In genomic region chr12:109624467-109624866, GRCh38 we compare ENCODE assay signal across 20 cellular contexts. TPM values are rescaled to one million over a fixed set of nuclear protein-coding genes. Genes with fewer than 3 reads are reported as not detected.
A peak's percentile ranks its signal among the peaks of the same experiment; 100 is the strongest.
DNase-seq lines count a peak whose midpoint lies in the region; ATAC-seq and TF ChIP-seq lines count a peak whose summit lies in the region.
"Had no signal": no experiment of that assay in that cellular context is flagged by ENCODE, and none has a peak within 500 bp of the region (broad histone marks: within the 10 kb centered on the region; RNA-seq: fewer than 3 reads in every experiment).

No MANE protein-coding gene starts in this region.

- H3K27me3 ChIP-seq in RWPE2 (ENCODE audit: insufficient read depth, poor library complexity, severe bottlenecking), result peaks cover 19% of the 10 kb centered on the region
- H3K27me3 ChIP-seq in foreskin keratinocyte, result peaks cover 41% of the 10 kb centered on the region
- H3K27me3 ChIP-seq: body of pancreas had no signal

- no peaks in the 10 kb centered on the region for H3K36me3 Mint-ChIP-seq in activated T-helper 2 cell treated with anti-CD3 and anti-CD28 coated beads, Interferon-gamma antibody, Interleukin-2, Interleukin-4, amounts not matched to agents 10 μg/mL and 5 μg/mL and 100 μg/mL, durations not matched to agents 14 hours and 24 hours and 36 hours (ENCODE audit: low read depth)
- H3K36me3 Mint-ChIP-seq in stimulated activated naive B cell treated with anti-CD40 and anti-IgM and Interleukin-4, amounts not matched to agents 10 μg/mL and 1 μg/mL and 100 μg/mL, for 72 hours, result no peaks in the 10 kb centered on the region
- H3K36me3 Mint-ChIP-seq: activated naive CD8-positive, alpha-beta T cell; CD4-positive, alpha-beta memory T cell had no signal

- H3K4me3 ChIP-seq in RWPE2 (ENCODE audit: severe bottlenecking), result no peak overlapping the region
- H3K4me3 ChIP-seq: body of pancreas, prostate gland, transverse colon had no signal

- peak; percentile 43 for ATAC-seq in stimulated activated naive CD8-positive, alpha-beta T cell treated with anti-CD3 and anti-CD28 coated beads, Interleukin-15, amount 100 ng/mL, for 72 hours
- ATAC-seq in stimulated activated naive CD8-positive, alpha-beta T cell treated with anti-CD3 and anti-CD28 coated beads, Interleukin-15, Interleukin-2, amounts not matched to agents 100 U/mL and 50 U/mL, for 24 hours, result no peak
- ATAC-seq in RWPE2 (ENCODE audit: low read depth), result peak; percentile 19; the same call in 1 of the 3 replicates
- ATAC-seq in foreskin keratinocyte, result peak; percentile 25
- ATAC-seq in stimulated activated naive B cell treated with anti-CD40 and anti-IgM and Interleukin-4, amounts not matched to agents 10 μg/mL and 1 μg/mL and 100 μg/mL, for 72 hours (replicated peaks), result no peak
- ATAC-seq: activated CD4-positive, alpha-beta T cell treated with anti-CD3 and anti-CD28 coated beads for 36 hours had no signal

- no peaks in the 10 kb centered on the region for H3K36me3 ChIP-seq in RWPE2 (ENCODE audit: low read depth)
- H3K36me3 ChIP-seq: prostate gland, transverse colon had no signal

- no peak overlapping the region for H3K4me3 Mint-ChIP-seq in stimulated activated naive CD8-positive, alpha-beta T cell treated with anti-CD3 and anti-CD28 coated beads, Interleukin-15, amount 100 ng/mL, for 72 hours
- no peak overlapping the region for H3K4me3 Mint-ChIP-seq in activated T-helper 2 cell treated with anti-CD3 and anti-CD28 coated beads, Interferon-gamma antibody, Interleukin-2, Interleukin-4, amounts not matched to agents 10 μg/mL and 5 μg/mL and 100 μg/mL, durations not matched to agents 14 hours and 24 hours and 36 hours (ENCODE audit: low read depth)
- H3K4me3 Mint-ChIP-seq in stimulated activated naive B cell treated with anti-CD40 and anti-IgM and Interleukin-4, amounts not matched to agents 10 μg/mL and 1 μg/mL and 100 μg/mL, for 72 hours, result no peak overlapping the region
- H3K4me3 Mint-ChIP-seq: activated CD4-positive, alpha-beta T cell treated with anti-CD3 and anti-CD28 coated beads for 36 hours; activated naive CD8-positive, alpha-beta T cell; activated T-helper 1 cell treated with anti-CD3 and anti-CD28 coated beads, Interleukin-12 subunit alpha, Interleukin-12 subunit beta, Interleukin-2, Interleukin-4 antibody, amounts not matched to agents 30 ng/mL and 10 ng/mL and 1 ng/mL, durations not matched to agents 14 hours and 24 hours and 36 hours; CD4-positive, alpha-beta memory T cell; HFFc6 had no signal

- no peak overlapping the region for H3K27ac ChIP-seq in RWPE2 (ENCODE audit: poor library complexity, severe bottlenecking)
- H3K27ac ChIP-seq in foreskin keratinocyte, result no peak overlapping the region
- H3K27ac ChIP-seq: body of pancreas, prostate gland, transverse colon had no signal

- H3K9me3 Mint-ChIP-seq in stimulated activated naive CD8-positive, alpha-beta T cell treated with anti-CD3 and anti-CD28 coated beads, Interleukin-15, amount 100 ng/mL, for 72 hours, result no peaks in the 10 kb centered on the region
- H3K9me3 Mint-ChIP-seq in activated T-helper 2 cell treated with anti-CD3 and anti-CD28 coated beads, Interferon-gamma antibody, Interleukin-2, Interleukin-4, amounts not matched to agents 10 μg/mL and 5 μg/mL and 100 μg/mL, durations not matched to agents 14 hours and 24 hours and 36 hours, result no peaks in the 10 kb centered on the region
- H3K9me3 Mint-ChIP-seq in stimulated activated naive B cell treated with anti-CD40 and anti-IgM and Interleukin-4, amounts not matched to agents 10 μg/mL and 1 μg/mL and 100 μg/mL, for 72 hours, result no peaks in the 10 kb centered on the region
- H3K9me3 Mint-ChIP-seq: activated T-helper 1 cell treated with anti-CD3 and anti-CD28 coated beads, Interleukin-12 subunit alpha, Interleukin-12 subunit beta, Interleukin-2, Interleukin-4 antibody, amounts not matched to agents 30 ng/mL and 10 ng/mL and 1 ng/mL, durations not matched to agents 14 hours and 24 hours and 36 hours; HFFc6 had no signal

- no peaks in the 10 kb centered on the region for H3K9me3 ChIP-seq in RWPE2 (ENCODE audit: severe bottlenecking)
- H3K9me3 ChIP-seq: body of pancreas, prostate gland, transverse colon had no signal

- H3K4me1 ChIP-seq in RWPE2 (ENCODE audit: insufficient read depth, poor library complexity, severe bottlenecking), result no peaks in the 10 kb centered on the region
- H3K4me1 ChIP-seq in foreskin keratinocyte, result no peaks in the 10 kb centered on the region
- H3K4me1 ChIP-seq: prostate gland had no signal

- H3K27me3 Mint-ChIP-seq in stimulated activated naive CD8-positive, alpha-beta T cell treated with anti-CD3 and anti-CD28 coated beads, Interleukin-15, amount 100 ng/mL, for 72 hours, result peaks cover 50% of the 10 kb centered on the region
- H3K27me3 Mint-ChIP-seq in activated T-helper 2 cell treated with anti-CD3 and anti-CD28 coated beads, Interferon-gamma antibody, Interleukin-2, Interleukin-4, amounts not matched to agents 10 μg/mL and 5 μg/mL and 100 μg/mL, durations not matched to agents 14 hours and 24 hours and 36 hours (ENCODE audit: low read depth), result peaks cover 18% of the 10 kb centered on the region
- H3K27me3 Mint-ChIP-seq in stimulated activated naive B cell treated with anti-CD40 and anti-IgM and Interleukin-4, amounts not matched to agents 10 μg/mL and 1 μg/mL and 100 μg/mL, for 72 hours, result peaks cover 38 to 71% of the 10 kb centered on the region in 2 donors

- intact Hi-C loops in activated T-helper 2 cell treated with anti-CD3 and anti-CD28 coated beads, Interferon-gamma antibody, Interleukin-2, Interleukin-4, amounts not matched to agents 10 μg/mL and 5 μg/mL and 100 μg/mL, durations not matched to agents 14 hours and 24 hours and 36 hours (cut with micrococcal nuclease), result no loop called here

- H3K27ac Mint-ChIP-seq in stimulated activated naive CD8-positive, alpha-beta T cell treated with anti-CD3 and anti-CD28 coated beads, Interleukin-15, amount 100 ng/mL, for 72 hours, result no peak overlapping the region
- no peak overlapping the region for H3K27ac Mint-ChIP-seq in activated T-helper 2 cell treated with anti-CD3 and anti-CD28 coated beads, Interferon-gamma antibody, Interleukin-2, Interleukin-4, amounts not matched to agents 10 μg/mL and 5 μg/mL and 100 μg/mL, durations not matched to agents 14 hours and 24 hours and 36 hours
- no peak overlapping the region for H3K27ac Mint-ChIP-seq in stimulated activated naive B cell treated with anti-CD40 and anti-IgM and Interleukin-4, amounts not matched to agents 10 μg/mL and 1 μg/mL and 100 μg/mL, for 72 hours
- H3K27ac Mint-ChIP-seq: activated CD4-positive, alpha-beta T cell treated with anti-CD3 and anti-CD28 coated beads for 36 hours; activated naive CD8-positive, alpha-beta T cell; activated T-helper 1 cell treated with anti-CD3 and anti-CD28 coated beads, Interleukin-12 subunit alpha, Interleukin-12 subunit beta, Interleukin-2, Interleukin-4 antibody, amounts not matched to agents 30 ng/mL and 10 ng/mL and 1 ng/mL, durations not matched to agents 14 hours and 24 hours and 36 hours; CD4-positive, alpha-beta memory T cell; HFFc6 had no signal

- H3K4me1 Mint-ChIP-seq in stimulated activated naive CD8-positive, alpha-beta T cell treated with anti-CD3 and anti-CD28 coated beads, Interleukin-15, amount 100 ng/mL, for 72 hours, result peaks cover 10% of the 10 kb centered on the region
- H3K4me1 Mint-ChIP-seq in activated T-helper 2 cell treated with anti-CD3 and anti-CD28 coated beads, Interferon-gamma antibody, Interleukin-2, Interleukin-4, amounts not matched to agents 10 μg/mL and 5 μg/mL and 100 μg/mL, durations not matched to agents 14 hours and 24 hours and 36 hours (ENCODE audit: low read depth), result no peaks in the 10 kb centered on the region
- peaks cover 5 to 16% of the 10 kb centered on the region in 2 donors for H3K4me1 Mint-ChIP-seq in stimulated activated naive B cell treated with anti-CD40 and anti-IgM and Interleukin-4, amounts not matched to agents 10 μg/mL and 1 μg/mL and 100 μg/mL, for 72 hours

- DNase-seq in stimulated activated naive CD8-positive, alpha-beta T cell treated with anti-CD3 and anti-CD28 coated beads, Interleukin-15, amount 100 ng/mL, for 72 hours, result no peak
- no peak for DNase-seq in stimulated activated naive CD8-positive, alpha-beta T cell treated with anti-CD3 and anti-CD28 coated beads, Interleukin-15, Interleukin-2, amounts not matched to agents 100 U/mL and 50 U/mL, for 24 hours
- DNase-seq in RWPE2 (ENCODE audit: low spot score) (no peak), foreskin keratinocyte (no peak), T1000 (lab: John Stamatoyannopoulos, UW) (no peak)
- no peak for DNase-seq in activated T-helper 2 cell treated with anti-CD3 and anti-CD28 coated beads, Interferon-gamma antibody, Interleukin-2, Interleukin-4, amounts not matched to agents 10 μg/mL and 5 μg/mL and 100 μg/mL, durations not matched to agents 14 hours and 24 hours and 36 hours (ENCODE audit: low spot score)
- no peak for DNase-seq in activated effector memory CD4-positive, alpha-beta T cell treated with Interleukin-2 at 50 U/mL for 16 hours
- no peak for DNase-seq in stimulated activated naive B cell treated with anti-CD40 and anti-IgM and Interleukin-4, amounts not matched to agents 10 μg/mL and 1 μg/mL and 100 μg/mL, for 72 hours
- DNase-seq: activated CD4-positive, alpha-beta T cell treated with anti-CD3 and anti-CD28 coated beads for 36 hours; CD4-positive, alpha-beta memory T cell; MM.1S; NCI-H187 treated with DMSO at 0.1 percent for 48 hours; NCI-H524 treated with DMSO at 0.1 percent for 48 hours; stimulated activated naive CD4-positive, alpha-beta T cell treated with Interleukin-2 at 50 U/mL for 16 hours; transverse colon had no signal

- TF ChIP-seq CTCF in RWPE2 (IDR thresholded peaks at IDR 0.05; ENCODE audit: poor library complexity, severe bottlenecking), result no peak
- no peak for TF ChIP-seq CTCF in foreskin keratinocyte (conservative IDR thresholded peaks at IDR 0.05)

RNA-seq across cellular contexts. Expression of gene MVK, which starts 50.9 kb away (rescaled TPM):
- 52.2 and 55.9 TPM in 2 replicates for total RNA-seq in foreskin keratinocyte
- 60.5 and 64.7 TPM in 2 replicates for polyA plus RNA-seq in foreskin keratinocyte
- 28.7 and 33.6 TPM in 2 replicates for total RNA-seq in activated T-helper 2 cell treated with anti-CD3 and anti-CD28 coated beads, Interferon-gamma antibody, Interleukin-2, Interleukin-4, amounts not matched to agents 10 μg/mL and 5 μg/mL and 100 μg/mL, durations not matched to agents 14 hours and 24 hours and 36 hours

RNA-seq across cellular contexts. Expression of gene MMAB, which starts 51.2 kb away (rescaled TPM):
- total RNA-seq in foreskin keratinocyte, result 68.0 and 91.7 TPM in 2 replicates
- 97.6 and 115 TPM in 2 replicates for polyA plus RNA-seq in foreskin keratinocyte
- total RNA-seq in activated T-helper 2 cell treated with anti-CD3 and anti-CD28 coated beads, Interferon-gamma antibody, Interleukin-2, Interleukin-4, amounts not matched to agents 10 μg/mL and 5 μg/mL and 100 μg/mL, durations not matched to agents 14 hours and 24 hours and 36 hours, result 56.7 and 59.0 TPM in 2 replicates

Comparison
In these comparisons a context has a peak if more than half of its experiments do, and no peak if none do; other contexts are left out.
1. ATAC-seq: peak in stimulated activated naive CD8-positive, alpha-beta T cell treated with anti-CD3 and anti-CD28 coated beads, Interleukin-15, amount 100 ng/mL, for 72 hours (single experiment), RWPE2 (single experiment) and foreskin keratinocyte (single experiment); none in stimulated activated naive CD8-positive, alpha-beta T cell treated with anti-CD3 and anti-CD28 coated beads, Interleukin-15, Interleukin-2, amounts not matched to agents 100 U/mL and 50 U/mL, for 24 hours (single experiment) and stimulated activated naive B cell treated with anti-CD40 and anti-IgM and Interleukin-4, amounts not matched to agents 10 μg/mL and 1 μg/mL and 100 μg/mL, for 72 hours (0 of 2).